8 cellular contexts compared by ENCODE assay signal in the genomic region with DNA sequence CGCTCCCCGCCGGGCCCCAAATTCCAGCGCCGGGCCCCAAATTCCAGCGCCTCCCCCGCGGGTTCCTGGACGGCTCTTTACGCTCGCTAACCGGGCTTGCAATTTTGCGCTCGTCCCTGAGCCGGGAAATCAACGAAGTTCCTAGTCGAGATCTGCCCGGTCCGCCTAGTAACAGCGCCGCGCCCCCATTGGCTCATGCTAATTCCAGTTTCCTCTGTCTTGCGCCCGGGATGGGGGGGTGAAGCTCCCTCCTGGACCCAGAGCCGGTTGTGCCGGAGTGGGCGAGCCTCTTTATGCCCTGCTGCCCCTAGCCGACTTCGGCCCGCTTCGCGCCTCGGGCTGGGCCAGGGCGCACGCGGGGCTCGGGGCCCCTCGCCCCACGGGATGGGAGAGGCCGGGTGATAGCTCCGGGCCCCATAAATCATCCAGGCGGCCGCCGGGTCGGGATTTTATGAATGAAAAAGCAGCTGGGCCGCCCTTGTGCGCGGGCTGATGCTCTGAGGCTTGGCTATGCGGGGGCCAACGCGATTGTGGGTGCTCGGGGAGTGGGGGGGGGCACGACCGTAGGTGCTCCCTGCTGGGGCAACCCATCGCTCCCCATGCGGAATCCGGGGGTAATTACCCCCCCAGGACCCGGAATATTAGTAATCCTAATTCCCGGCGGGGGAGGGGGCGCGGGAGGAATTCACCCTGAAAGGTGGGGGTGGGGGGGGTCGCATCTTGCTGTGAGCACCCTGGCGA. TPM values are rescaled to one million over a fixed set of nuclear protein-coding genes. Genes with fewer than 3 reads are reported as not detected.
DNase-seq lines count a peak whose midpoint lies in the region; ATAC-seq, FAIRE-seq and TF ChIP-seq lines count a peak whose summit lies in the region.

No MANE protein-coding gene starts in this region.

- H3K27ac ChIP-seq in left ventricle myocardium inferior (replicated peaks) (peak overlapping the region; percentile 99), pancreas (peak overlapping the region; percentile 57 to 70 (median 57))

- H3K36me3 ChIP-seq in BE2C (peaks cover 27% of the 10 kb centered on the region), left ventricle myocardium inferior (peaks cover 6% of the 10 kb centered on the region), pancreas (no peaks in the 10 kb centered on the region)

- H3K27me3 ChIP-seq in BE2C (no peaks in the 10 kb centered on the region), left ventricle myocardium inferior (ENCODE audit: low read depth) (peaks cover 9% of the 10 kb centered on the region), pancreas (peaks cover 0 to 13% (median 0%) of the 10 kb centered on the region in 4 donors)

- H3K9me3 ChIP-seq in BE2C (no peaks in the 10 kb centered on the region), left ventricle myocardium inferior (replicated peaks) (no peaks in the 10 kb centered on the region), pancreas (no peaks in the 10 kb centered on the region)

- peak overlapping the region; percentile 95 for H3K4me3 ChIP-seq in BE2C (ENCODE audit: low read depth, low read length)
- peak overlapping the region; percentile 96 for H3K4me3 ChIP-seq in left ventricle myocardium inferior
- peak overlapping the region in 2 of 4 donors; percentile 26 to 37 for H3K4me3 ChIP-seq in pancreas

- H3K4me1 ChIP-seq in BE2C (peaks cover 6% of the 10 kb centered on the region; the same call in 1 of the 2 replicates), left ventricle myocardium inferior (peaks cover 92% of the 10 kb centered on the region), pancreas (peaks cover 0 to 30% (median 23%) of the 10 kb centered on the region in 3 donors)

- TF ChIP-seq CTCF in BE2C (IDR thresholded peaks at IDR 0.05; ENCODE audit: low read depth, low read length) (no peak), GM20000 (IDR thresholded peaks at IDR 0.05; ENCODE audit: extremely low read depth, missing control alignments) (no peak), left ventricle myocardium inferior (IDR thresholded peaks at IDR 0.05; ENCODE audit: borderline replicate concordance) (no peak), pancreas (IDR thresholded peaks at IDR 0.05) (no peak)

- 1% methylated on average over 64 of the region's 64 CpGs for WGBS in pancreas, 2 donors

- intact Hi-C loops in left ventricle myocardium inferior (cut with micrococcal nuclease) (no loop called here), pancreas (cut with DNase I) (no loop called here)

- no peak for FAIRE-seq in pancreas (lab: Jason Lieb, UNC)

- peak; percentile 98 for DNase-seq in BE2C
- peak; percentile 81 for DNase-seq in GM20000 (ENCODE audit: low spot score)
- peak; percentile 61 for DNase-seq in NCI-H510A treated with DMSO at 0.1 percent for 48 hours (lab: John Stamatoyannopoulos, UW)
- DNase-seq in anterior cingulate cortex (lab: John Stamatoyannopoulos, UW), result peak in 52 of 58 donors; percentile 14 to 82 (median 52)
- peak; percentile 94 for DNase-seq in left ventricle myocardium inferior
- peak; percentile 75 to 88 (median 80) for DNase-seq in pancreas

- ATAC-seq in pancreas, result peak; percentile 41 to 70 (median 64)
- no peak for ATAC-seq in HG03520 (IDR thresholded peaks at IDR 0.05; ENCODE audit: unreplicated experiment)
- no peak for ATAC-seq in GM18511 (IDR thresholded peaks at IDR 0.05; ENCODE audit: unreplicated experiment)

RNA-seq across cellular contexts. Expression of a gene that starts 1.8 kb away (rescaled TPM):
- polyA plus RNA-seq in BE2C (2012; ENCODE audit: insufficient read depth, insufficient read length, low read depth), result 802 TPM
- 160 TPM for total RNA-seq in left ventricle myocardium inferior
- total RNA-seq in pancreas, result 100 to 1,000 TPM in 2 of 6 donors, 10 to 100 TPM in 4; 65.6 to 126 (median 95.3) TPM
- polyA plus RNA-seq in pancreas, result 10 to 100 TPM; 24.6 to 32.7 TPM

RNA-seq across cellular contexts. Expression of a gene that starts 36.0 kb away (rescaled TPM):
- polyA plus RNA-seq in BE2C (2012; ENCODE audit: insufficient read depth, insufficient read length, low read depth), result 186 TPM
- 8.9 TPM for total RNA-seq in left ventricle myocardium inferior
- total RNA-seq in pancreas, result 10 to 100 TPM in 4 of 6 donors, 1 to 10 TPM in 2; 7.7 to 13.3 (median 12.1) TPM
- 10 to 100 TPM; 24.2 to 27.8 TPM for polyA plus RNA-seq in pancreas

Comparison
In these comparisons a context has a peak if more than half of its experiments do, and no peak if none do; other contexts are left out.
1. ATAC-seq: peak in pancreas (4 of 4); none in HG03520 (single experiment) and GM18511 (single experiment).
2. Peak in every context shown above with its lines, with median percentiles within 50 percentile points of each other: DNase-seq.